ENCODE assay signal across 1 cellular context in the genomic region with DNA sequence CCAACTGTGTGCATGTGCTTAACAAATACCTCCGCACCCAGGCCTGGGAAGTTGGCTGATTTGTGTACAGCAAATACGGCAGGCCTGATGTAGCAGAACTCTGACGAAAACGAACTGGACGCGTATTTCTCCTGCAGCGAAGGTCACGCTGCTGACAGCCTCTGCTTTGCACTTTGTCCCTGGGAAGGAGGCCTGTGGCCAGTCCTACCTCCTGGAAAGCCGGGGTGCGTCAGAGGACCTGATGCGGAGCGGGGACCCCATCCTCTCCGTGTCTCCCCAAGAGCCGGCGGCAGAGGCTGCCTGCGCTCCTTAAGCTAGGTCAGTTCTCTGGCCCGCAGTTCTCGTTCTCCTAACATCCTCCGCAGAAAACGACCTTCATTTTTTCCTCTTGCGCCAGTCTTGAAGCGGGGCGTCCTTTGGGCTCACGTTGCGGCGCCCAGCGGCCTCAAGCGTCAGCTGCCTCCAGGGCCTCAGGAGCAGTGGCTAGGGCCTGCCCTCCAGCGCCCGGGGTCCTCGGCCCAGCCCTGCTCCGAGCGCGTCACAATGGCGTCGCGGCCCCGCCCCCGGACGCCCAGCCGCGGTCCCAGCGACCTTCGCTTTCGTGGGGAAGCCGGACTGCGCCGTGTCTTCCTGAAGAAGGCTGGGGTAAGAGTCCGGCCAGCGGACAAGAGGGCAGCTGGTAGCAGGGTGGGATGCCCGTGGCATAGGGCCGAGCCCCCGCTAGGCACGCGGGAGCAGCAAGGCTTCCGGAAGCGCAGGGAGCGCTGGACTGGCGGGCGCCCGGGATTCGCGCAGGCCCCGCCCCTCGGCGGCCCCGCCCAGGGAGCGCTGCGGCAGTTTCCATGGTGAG.
TF ChIP-seq lines count a peak whose summit lies in the region.

ZNF487 (plus strand) TSS at position 821 of the 850 bp plus-strand sequence. CDS start 38,703 bp downstream, outside the sequence.

TF ChIP-seq in HepG2, 621 proteins besides CTCF, POLR2A, EP300 and RAD21 (continued from another document and continues in another):
- TF ChIP-seq, protein P1, sequence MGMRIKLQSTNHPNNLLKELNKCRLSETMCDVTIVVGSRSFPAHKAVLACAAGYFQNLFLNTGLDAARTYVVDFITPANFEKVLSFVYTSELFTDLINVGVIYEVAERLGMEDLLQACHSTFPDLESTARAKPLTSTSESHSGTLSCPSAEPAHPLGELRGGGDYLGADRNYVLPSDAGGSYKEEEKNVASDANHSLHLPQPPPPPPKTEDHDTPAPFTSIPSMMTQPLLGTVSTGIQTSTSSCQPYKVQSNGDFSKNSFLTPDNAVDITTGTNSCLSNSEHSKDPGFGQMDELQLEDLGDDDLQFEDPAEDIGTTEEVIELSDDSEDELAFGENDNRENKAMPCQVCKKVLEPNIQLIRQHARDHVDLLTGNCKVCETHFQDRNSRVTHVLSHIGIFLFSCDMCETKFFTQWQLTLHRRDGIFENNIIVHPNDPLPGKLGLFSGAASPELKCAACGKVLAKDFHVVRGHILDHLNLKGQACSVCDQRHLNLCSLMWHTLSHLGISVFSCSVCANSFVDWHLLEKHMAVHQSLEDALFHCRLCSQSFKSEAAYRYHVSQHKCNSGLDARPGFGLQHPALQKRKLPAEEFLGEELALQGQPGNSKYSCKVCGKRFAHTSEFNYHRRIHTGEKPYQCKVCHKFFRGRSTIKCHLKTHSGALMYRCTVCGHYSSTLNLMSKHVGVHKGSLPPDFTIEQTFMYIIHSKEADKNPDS (CRISPR knock-in tag; IDR thresholded peaks at IDR 0.05), result peak; percentile 53; the same call in 1 of the 2 replicates
- TF ChIP-seq HNF4G (IDR thresholded peaks at IDR 0.05; ENCODE audit: borderline replicate concordance, low read depth, low read length) (no peak), HNF4G (CRISPR knock-in tag; IDR thresholded peaks at IDR 0.05; ENCODE audit: borderline replicate concordance, low read depth) (peak; percentile 75), KDM3A (CRISPR knock-in tag; IDR thresholded peaks at IDR 0.05; ENCODE audit: low read depth) (0 out of 2 replicates have a peak, but pooled peaks have one; percentile 33), SMARCE1 (IDR thresholded peaks at IDR 0.05; ENCODE audit: borderline replicate concordance) (no peak), DZIP1 (CRISPR knock-in tag; IDR thresholded peaks at IDR 0.05) (peak; percentile 62; the same call in 1 of the 2 replicates), ZBTB21 (CRISPR knock-in tag; IDR thresholded peaks at IDR 0.05) (no peak; the same call in 1 of the 2 replicates), ZNF160 (CRISPR knock-in tag; IDR thresholded peaks at IDR 0.05) (no peak), TGIF2 (CRISPR knock-in tag; IDR thresholded peaks at IDR 0.05) (peak; percentile 47; the same call in 1 of the 2 replicates), ZNF512B (CRISPR knock-in tag; IDR thresholded peaks at IDR 0.05; ENCODE audit: borderline replicate concordance) (peak; percentile 52; the same call in 1 of the 2 replicates), RAD51 (IDR thresholded peaks at IDR 0.05; ENCODE audit: borderline replicate concordance) (no peak), EED (CRISPR knock-in tag; IDR thresholded peaks at IDR 0.05) (peak; percentile 82; the same call in 1 of the 2 replicates), ZNF562 (CRISPR knock-in tag; IDR thresholded peaks at IDR 0.05; ENCODE audit: borderline replicate concordance) (no peak), KDM6A (CRISPR knock-in tag; IDR thresholded peaks at IDR 0.05; ENCODE audit: low read depth) (no peak), TAF1 (CRISPR knock-in tag; IDR thresholded peaks at IDR 0.05) (peak; percentile 95), ZFP36 (IDR thresholded peaks at IDR 0.05; ENCODE audit: borderline replicate concordance, low read depth, low read length, partially characterized antibody) (no peak), ARHGAP35 (CRISPR knock-in tag; IDR thresholded peaks at IDR 0.05; ENCODE audit: borderline replicate concordance) (peak; percentile 78; the same call in 1 of the 2 replicates), AKAP8 (CRISPR knock-in tag; IDR thresholded peaks at IDR 0.05) (peak; percentile 56; the same call in 1 of the 2 replicates), MEIS2 (CRISPR knock-in tag; IDR thresholded peaks at IDR 0.05) (no peak; the same call in 1 of the 2 replicates), RBM39 (IDR thresholded peaks at IDR 0.05; ENCODE audit: low read depth, low read length, poor library complexity, severe bottlenecking) (peak; percentile 47), ZSCAN29 (CRISPR knock-in tag; conservative IDR thresholded peaks at IDR 0.05) (no peak), MEF2D (CRISPR knock-in tag; IDR thresholded peaks at IDR 0.05) (peak; percentile 25; the same call in 1 of the 2 replicates), BCL6 (CRISPR knock-in tag; IDR thresholded peaks at IDR 0.05) (peak; percentile 25; the same call in 1 of the 2 replicates), ZNF251 (CRISPR knock-in tag; IDR thresholded peaks at IDR 0.05) (no peak; the same call in 1 of the 2 replicates), ZNF775 (CRISPR knock-in tag; IDR thresholded peaks at IDR 0.05; ENCODE audit: borderline replicate concordance) (no peak), RFXAP (CRISPR knock-in tag; IDR thresholded peaks at IDR 0.05; ENCODE audit: borderline replicate concordance) (0 out of 2 replicates have a peak, but pooled peaks have one; percentile 38), ZNF432 (CRISPR knock-in tag; IDR thresholded peaks at IDR 0.05; ENCODE audit: borderline replicate concordance) (peak; percentile 58; the same call in 1 of the 2 replicates), ARNT2 (CRISPR knock-in tag; IDR thresholded peaks at IDR 0.05; ENCODE audit: low read depth) (no peak; the same call in 1 of the 2 replicates), YEATS4 (CRISPR knock-in tag; IDR thresholded peaks at IDR 0.05; ENCODE audit: borderline replicate concordance) (peak; percentile 96), KAT7 (CRISPR knock-in tag; IDR thresholded peaks at IDR 0.05; ENCODE audit: borderline replicate concordance) (peak; percentile 77), NCOA2 (CRISPR knock-in tag; IDR thresholded peaks at IDR 0.05) (peak; percentile 9), PAWR (CRISPR knock-in tag; IDR thresholded peaks at IDR 0.05; ENCODE audit: borderline replicate concordance) (peak; percentile 48; the same call in 1 of the 2 replicates)
- TF ChIP-seq, protein P2, sequence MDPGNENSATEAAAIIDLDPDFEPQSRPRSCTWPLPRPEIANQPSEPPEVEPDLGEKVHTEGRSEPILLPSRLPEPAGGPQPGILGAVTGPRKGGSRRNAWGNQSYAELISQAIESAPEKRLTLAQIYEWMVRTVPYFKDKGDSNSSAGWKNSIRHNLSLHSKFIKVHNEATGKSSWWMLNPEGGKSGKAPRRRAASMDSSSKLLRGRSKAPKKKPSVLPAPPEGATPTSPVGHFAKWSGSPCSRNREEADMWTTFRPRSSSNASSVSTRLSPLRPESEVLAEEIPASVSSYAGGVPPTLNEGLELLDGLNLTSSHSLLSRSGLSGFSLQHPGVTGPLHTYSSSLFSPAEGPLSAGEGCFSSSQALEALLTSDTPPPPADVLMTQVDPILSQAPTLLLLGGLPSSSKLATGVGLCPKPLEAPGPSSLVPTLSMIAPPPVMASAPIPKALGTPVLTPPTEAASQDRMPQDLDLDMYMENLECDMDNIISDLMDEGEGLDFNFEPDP (CRISPR knock-in tag; conservative IDR thresholded peaks at IDR 0.05), result 0 out of 2 replicates have a peak, but pooled peaks have one; percentile 72
- TF ChIP-seq, protein P3, sequence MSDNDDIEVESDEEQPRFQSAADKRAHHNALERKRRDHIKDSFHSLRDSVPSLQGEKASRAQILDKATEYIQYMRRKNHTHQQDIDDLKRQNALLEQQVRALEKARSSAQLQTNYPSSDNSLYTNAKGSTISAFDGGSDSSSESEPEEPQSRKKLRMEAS (IDR thresholded peaks at IDR 0.05), result peak; percentile 74; the same call in 1 of the 2 replicates
- TF ChIP-seq, protein P4, sequence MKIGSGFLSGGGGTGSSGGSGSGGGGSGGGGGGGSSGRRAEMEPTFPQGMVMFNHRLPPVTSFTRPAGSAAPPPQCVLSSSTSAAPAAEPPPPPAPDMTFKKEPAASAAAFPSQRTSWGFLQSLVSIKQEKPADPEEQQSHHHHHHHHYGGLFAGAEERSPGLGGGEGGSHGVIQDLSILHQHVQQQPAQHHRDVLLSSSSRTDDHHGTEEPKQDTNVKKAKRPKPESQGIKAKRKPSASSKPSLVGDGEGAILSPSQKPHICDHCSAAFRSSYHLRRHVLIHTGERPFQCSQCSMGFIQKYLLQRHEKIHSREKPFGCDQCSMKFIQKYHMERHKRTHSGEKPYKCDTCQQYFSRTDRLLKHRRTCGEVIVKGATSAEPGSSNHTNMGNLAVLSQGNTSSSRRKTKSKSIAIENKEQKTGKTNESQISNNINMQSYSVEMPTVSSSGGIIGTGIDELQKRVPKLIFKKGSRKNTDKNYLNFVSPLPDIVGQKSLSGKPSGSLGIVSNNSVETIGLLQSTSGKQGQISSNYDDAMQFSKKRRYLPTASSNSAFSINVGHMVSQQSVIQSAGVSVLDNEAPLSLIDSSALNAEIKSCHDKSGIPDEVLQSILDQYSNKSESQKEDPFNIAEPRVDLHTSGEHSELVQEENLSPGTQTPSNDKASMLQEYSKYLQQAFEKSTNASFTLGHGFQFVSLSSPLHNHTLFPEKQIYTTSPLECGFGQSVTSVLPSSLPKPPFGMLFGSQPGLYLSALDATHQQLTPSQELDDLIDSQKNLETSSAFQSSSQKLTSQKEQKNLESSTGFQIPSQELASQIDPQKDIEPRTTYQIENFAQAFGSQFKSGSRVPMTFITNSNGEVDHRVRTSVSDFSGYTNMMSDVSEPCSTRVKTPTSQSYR (CRISPR knock-in tag; IDR thresholded peaks at IDR 0.05; ENCODE audit: borderline replicate concordance), result no peak
- TF ChIP-seq, protein P5, sequence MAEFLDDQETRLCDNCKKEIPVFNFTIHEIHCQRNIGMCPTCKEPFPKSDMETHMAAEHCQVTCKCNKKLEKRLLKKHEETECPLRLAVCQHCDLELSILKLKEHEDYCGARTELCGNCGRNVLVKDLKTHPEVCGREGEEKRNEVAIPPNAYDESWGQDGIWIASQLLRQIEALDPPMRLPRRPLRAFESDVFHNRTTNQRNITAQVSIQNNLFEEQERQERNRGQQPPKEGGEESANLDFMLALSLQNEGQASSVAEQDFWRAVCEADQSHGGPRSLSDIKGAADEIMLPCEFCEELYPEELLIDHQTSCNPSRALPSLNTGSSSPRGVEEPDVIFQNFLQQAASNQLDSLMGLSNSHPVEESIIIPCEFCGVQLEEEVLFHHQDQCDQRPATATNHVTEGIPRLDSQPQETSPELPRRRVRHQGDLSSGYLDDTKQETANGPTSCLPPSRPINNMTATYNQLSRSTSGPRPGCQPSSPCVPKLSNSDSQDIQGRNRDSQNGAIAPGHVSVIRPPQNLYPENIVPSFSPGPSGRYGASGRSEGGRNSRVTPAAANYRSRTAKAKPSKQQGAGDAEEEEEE (CRISPR knock-in tag; IDR thresholded peaks at IDR 0.05; ENCODE audit: borderline replicate concordance), result no peak
